8 cellular contexts compared by ENCODE assay signal in genomic region chr1:110672001-110672752, GRCh38. TPM values are rescaled to one million over a fixed set of nuclear protein-coding genes. Genes with fewer than 3 reads are reported as not detected.
DNase-seq lines count a peak whose midpoint lies in the region; ATAC-seq, FAIRE-seq and TF ChIP-seq lines count a peak whose summit lies in the region.

No MANE protein-coding gene starts in this region.

- no peaks in the 10 kb centered on the region for H3K36me3 ChIP-seq in OCI-LY1 (ENCODE audit: insufficient read depth, low read length)

- FAIRE-seq in GM12892 (lab: Jason Lieb, UNC): peak; percentile 82

- no peaks in the 10 kb centered on the region for H3K9me2 ChIP-seq in OCI-LY1 (ENCODE audit: low read depth, low read length)

- H3K4me1 ChIP-seq in OCI-LY1 (ENCODE audit: insufficient read depth, low read length, severe bottlenecking) (peaks cover 58% of the 10 kb centered on the region), mononuclear cell (ENCODE audit: insufficient read depth, low read length) (peaks cover 47% of the 10 kb centered on the region)

- peak overlapping the region; percentile 58 for H3K9ac ChIP-seq in OCI-LY1 (ENCODE audit: low read length)

- H4K20me1 ChIP-seq in OCI-LY1 (ENCODE audit: insufficient read depth, low read length): no peaks in the 10 kb centered on the region

- TF ChIP-seq POLR2A in GM12892 (IDR thresholded peaks at IDR 0.05; ENCODE audit: low read depth, low read length): no peak

- peak; percentile 16 for DNase-seq in GM12892 (ENCODE audit: insufficient read length)
- peak; percentile 62 for DNase-seq in activated gamma-delta T cell treated with anti-CD3 and anti-CD28 coated beads, Interleukin-2, amount 50 U/mL, for 16 hours (ENCODE audit: low read depth)
- peak; percentile 72 for DNase-seq in superior temporal gyrus (ENCODE audit: extremely low spot score)
- no peak for DNase-seq in dedifferentiated amniotic fluid mesenchymal stem cell (ENCODE audit: extremely low spot score)

- no peaks in the 10 kb centered on the region for H3F3A ChIP-seq in OCI-LY1 (ENCODE audit: insufficient read depth, low read length)

- peak overlapping the region; percentile 89 for H3K27ac ChIP-seq in OCI-LY1 (ENCODE audit: low read depth, low read length, poor library complexity, severe bottlenecking)

- H3K4me3 ChIP-seq in OCI-LY1 (ENCODE audit: low read depth, low read length, poor library complexity, severe bottlenecking): peak overlapping the region; percentile 67
- H3K4me3 ChIP-seq in mononuclear cell (ENCODE audit: low read length): peak overlapping the region; percentile 49

- no peak overlapping the region for H2AFZ ChIP-seq in OCI-LY1 (ENCODE audit: low read length)

- no peak for TF ChIP-seq CTCF in OCI-LY1 (IDR thresholded peaks at IDR 0.05; ENCODE audit: low read length)

- ATAC-seq in HG02885 (IDR thresholded peaks at IDR 0.05; ENCODE audit: poor library complexity, unreplicated experiment): no peak
- ATAC-seq in HG03139 (IDR thresholded peaks at IDR 0.05; ENCODE audit: unreplicated experiment): no peak

- peaks cover 17% of the 10 kb centered on the region; the same call in 1 of the 2 replicates for H3K79me2 ChIP-seq in OCI-LY1 (ENCODE audit: insufficient read depth, low read length)

- H3K27me3 ChIP-seq in OCI-LY1 (ENCODE audit: insufficient read depth, low read length) (no peaks in the 10 kb centered on the region), mononuclear cell (ENCODE audit: insufficient read depth, low read length) (no peaks in the 10 kb centered on the region)

- H3K9me3 ChIP-seq in OCI-LY1 (ENCODE audit: low read length) (no peaks in the 10 kb centered on the region), mononuclear cell (ENCODE audit: low read depth, low read length) (no peaks in the 10 kb centered on the region)

- peak overlapping the region; percentile 86 for H3K4me2 ChIP-seq in OCI-LY1 (ENCODE audit: low read length)

RNA-seq across cellular contexts. Expression of gene KCNA3, which starts 2.6 kb away (rescaled TPM):
- 0.85 TPM for polyA plus RNA-seq in GM12892 (2012; ENCODE audit: missing spikeins)
- 143 TPM for total RNA-seq in mononuclear cell
